1 cellular context compared by ENCODE assay signal in the genomic region with DNA sequence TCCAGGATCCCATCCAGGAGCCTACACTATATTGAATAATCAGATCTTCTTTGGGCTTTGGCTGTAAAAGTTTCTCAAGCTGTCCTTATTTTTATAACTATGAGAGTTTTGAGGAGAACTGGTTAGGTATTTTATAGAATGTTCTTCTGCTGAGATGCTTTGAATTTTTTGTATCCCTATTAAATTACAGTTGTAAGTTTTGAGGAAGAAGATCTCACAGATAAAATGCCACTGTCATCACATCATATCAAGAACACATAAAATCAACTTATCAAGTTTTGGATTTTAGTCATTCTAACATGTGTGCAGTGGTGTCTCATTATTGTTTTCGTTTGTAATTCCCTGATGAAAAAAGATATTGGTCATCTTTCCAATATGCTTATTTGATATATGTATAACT.
A peak's percentile ranks its signal among the peaks of the same experiment; 100 is the strongest.
TF ChIP-seq lines count a peak whose summit lies in the region.

No MANE protein-coding gene starts in this region.

TF ChIP-seq in SK-N-SH, 30 proteins besides CTCF, POLR2A, EP300 and RAD21:
- TF ChIP-seq, protein P1, sequence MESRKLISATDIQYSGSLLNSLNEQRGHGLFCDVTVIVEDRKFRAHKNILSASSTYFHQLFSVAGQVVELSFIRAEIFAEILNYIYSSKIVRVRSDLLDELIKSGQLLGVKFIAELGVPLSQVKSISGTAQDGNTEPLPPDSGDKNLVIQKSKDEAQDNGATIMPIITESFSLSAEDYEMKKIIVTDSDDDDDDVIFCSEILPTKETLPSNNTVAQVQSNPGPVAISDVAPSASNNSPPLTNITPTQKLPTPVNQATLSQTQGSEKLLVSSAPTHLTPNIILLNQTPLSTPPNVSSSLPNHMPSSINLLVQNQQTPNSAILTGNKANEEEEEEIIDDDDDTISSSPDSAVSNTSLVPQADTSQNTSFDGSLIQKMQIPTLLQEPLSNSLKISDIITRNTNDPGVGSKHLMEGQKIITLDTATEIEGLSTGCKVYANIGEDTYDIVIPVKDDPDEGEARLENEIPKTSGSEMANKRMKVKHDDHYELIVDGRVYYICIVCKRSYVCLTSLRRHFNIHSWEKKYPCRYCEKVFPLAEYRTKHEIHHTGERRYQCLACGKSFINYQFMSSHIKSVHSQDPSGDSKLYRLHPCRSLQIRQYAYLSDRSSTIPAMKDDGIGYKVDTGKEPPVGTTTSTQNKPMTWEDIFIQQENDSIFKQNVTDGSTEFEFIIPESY (IDR thresholded peaks at IDR 0.05; ENCODE audit: borderline replicate concordance, low read depth) = no peak
- peak; percentile 24; the same call in 1 of the 2 replicates for TF ChIP-seq TEAD4 (IDR thresholded peaks at IDR 0.05; ENCODE audit: borderline replicate concordance, insufficient read depth)
